ENCODE assay signal across 24 cellular contexts in the genomic region with DNA sequence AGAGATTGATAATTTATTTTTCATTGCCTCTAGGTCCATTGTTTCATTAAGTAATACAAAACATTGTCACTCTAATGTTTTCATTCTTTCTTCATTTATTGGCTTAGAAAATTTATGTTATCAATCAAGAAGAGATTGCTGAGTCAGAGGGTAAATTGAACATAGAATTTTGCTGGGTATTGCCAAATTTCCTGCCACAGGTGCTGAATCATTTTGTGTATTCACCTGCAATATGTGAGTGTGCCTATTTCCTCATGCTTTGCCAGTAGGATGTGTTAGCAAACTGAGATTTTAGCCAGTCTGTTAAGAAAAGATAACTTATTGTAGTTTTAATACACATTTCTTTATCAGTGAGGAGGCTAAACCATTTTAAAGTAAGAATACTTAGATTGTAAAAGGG. TPM values are rescaled to one million over a fixed set of nuclear protein-coding genes. Genes with fewer than 3 reads are reported as not detected.
DNase-seq lines count a peak whose midpoint lies in the region; ATAC-seq and TF ChIP-seq lines count a peak whose summit lies in the region.
"Had no signal": no experiment of that assay in that cellular context is flagged by ENCODE, and none has a peak within 500 bp of the region (broad histone marks: within the 10 kb centered on the region; RNA-seq: fewer than 3 reads in every experiment).

No MANE protein-coding gene starts in this region.

- 0 out of 2 replicates have a peak overlapping the region, but pooled peaks have one; percentile 21 for H3K27ac ChIP-seq in HUES64 (ENCODE audit: low read depth, low read length)
- peak overlapping the region; percentile 75 for H3K27ac ChIP-seq in mammary epithelial cell (ENCODE audit: insufficient read depth, low read depth, low read length)
- no peak overlapping the region for H3K27ac ChIP-seq in left lung
- H3K27ac ChIP-seq: coronary artery, heart right ventricle, KMS-11 had no signal

- in situ Hi-C loops in mammary epithelial cell (cut with MboI; ENCODE audit: low sequenced_read_pairs in 2 of 2): no loop called here

- intact Hi-C loops in mammary epithelial cell (cut with micrococcal nuclease) (loop anchor here (2.0 kb wide), 1 partner anchor 38 kb away; a partner anchor contains a TSS), left lung (cut with DNase I) (no loop called here)

- CTCF ChIA-PET in mammary epithelial cell (lab: Charles Lee; ENCODE audit: low non-redundant PET): no interaction called here

- peaks cover 62% of the 10 kb centered on the region for H3K79me2 ChIP-seq in mammary epithelial cell (ENCODE audit: insufficient read depth, low read length)

- H3K4me3 ChIP-seq in HUES64 (ENCODE audit: low read length) (no peak overlapping the region), mammary epithelial cell (replicated peaks in 1 of 3; ENCODE audit: insufficient read depth in 1 of 3, low read depth in 2 of 3, low read length in 3 of 3) (no peak overlapping the region), left lung (no peak overlapping the region)
- H3K4me3 ChIP-seq: coronary artery, heart right ventricle had no signal

- peak; percentile 53 for DNase-seq in DMS53 (lab: John Stamatoyannopoulos, UW)
- peak; percentile 81 for DNase-seq in mammary epithelial cell
- DNase-seq in left lung: no peak
- DNase-seq in SHP77 (lab: John Stamatoyannopoulos, UW): no peak
- DNase-seq in activated naive CD4-positive, alpha-beta T cell treated with Interleukin-2 at 50 U/mL for 16 hours: no peak
- no peak for DNase-seq in KG1 (lab: John Stamatoyannopoulos, UW)
- DNase-seq in SIG-M5 (lab: John Stamatoyannopoulos, UW): no peak
- DNase-seq: activated CD4-positive, alpha-beta T cell treated with anti-CD3 and anti-CD28 coated beads, Interleukin-2, amount 50 U/mL, for 1 hour; activated CD8-positive, alpha-beta memory T cell treated with anti-CD3 and anti-CD28 coated beads, Interleukin-2, amount 50 U/mL, for 48 hours; activated effector memory CD4-positive, alpha-beta T cell treated with anti-CD3 and anti-CD28 coated beads, Interleukin-2, amount 50 U/mL, for 16 hours; activated naive CD8-positive, alpha-beta T cell treated with anti-CD3 and anti-CD28 coated beads, Interleukin-2, amount 50 U/mL, for 24 hours; C1 segment of cervical spinal cord; GOT3; heart right ventricle; left ventricle myocardium superior; NCI-H2029; NK-92 treated with Interleukin-12 subunit alpha and Interleukin-12 subunit beta, amount 100 ng/mL, for 24 hours; posterior cingulate gyrus; SK-N-SH; substantia nigra; T-helper 2 cell had no signal

- H3K4me1 ChIP-seq in HUES64 (ENCODE audit: insufficient read depth, low read length) (peaks cover 29% of the 10 kb centered on the region), mammary epithelial cell (ENCODE audit: insufficient read depth, low read length) (peaks cover 36% of the 10 kb centered on the region), left lung (peaks cover 0 to 6% of the 10 kb centered on the region in 2 donors)

- H3K9me3 ChIP-seq in HUES64 (ENCODE audit: insufficient read depth, low read depth, low read length) (no peaks in the 10 kb centered on the region), mammary epithelial cell (replicated peaks; ENCODE audit: insufficient read depth, low read length) (no peaks in the 10 kb centered on the region), left lung (no peaks in the 10 kb centered on the region)
- H3K9me3 ChIP-seq: heart right ventricle, SK-N-SH had no signal

- no peak for TF ChIP-seq CTCF in mammary epithelial cell (conservative IDR thresholded peaks at IDR 0.05 in 1 of 2, IDR thresholded peaks at IDR 0.05 in 1 of 2; ENCODE audit: extremely low read depth in 1 of 2, insufficient read depth in 1 of 2, low read depth in 1 of 2, low read length in 2 of 2)
- no peak for TF ChIP-seq CTCF in left lung (IDR thresholded peaks at IDR 0.05)

- H3K4me2 ChIP-seq in mammary epithelial cell (ENCODE audit: insufficient read depth, low read depth, low read length): peak overlapping the region; percentile 56
- H3K4me2 ChIP-seq: KMS-11, SK-N-SH had no signal

- dilution Hi-C loops in mammary epithelial cell (cut with HindIII; ENCODE audit: low sequenced_read_pairs): no loop called here

- H3K9ac ChIP-seq in HUES64 (ENCODE audit: low read depth, low read length) (no peak overlapping the region), mammary epithelial cell (ENCODE audit: insufficient read depth, low read length) (no peak overlapping the region)
- H3K9ac ChIP-seq: KMS-11, SK-N-SH had no signal

- no TSS peak for BruUV-seq in mammary epithelial cell (replicated peaks; lab: Mats Ljungman, UMichigan)

- H3K27me3 ChIP-seq in HUES64 (ENCODE audit: insufficient read depth, low read length) (no peaks in the 10 kb centered on the region), mammary epithelial cell (ENCODE audit: insufficient read depth, low read length) (no peaks in the 10 kb centered on the region), left lung (no peaks in the 10 kb centered on the region)
- H3K27me3 ChIP-seq: heart right ventricle had no signal

- ATAC-seq in left lung: peak; percentile 50
- ATAC-seq: activated naive CD8-positive, alpha-beta T cell treated with anti-CD3 and anti-CD28 coated beads, Interleukin-2, amount 50 U/mL, for 24 hours; heart right ventricle; left ventricle myocardium superior had no signal

- H3K36me3 ChIP-seq in HUES64 (ENCODE audit: insufficient read depth, low read length) (no peaks in the 10 kb centered on the region), mammary epithelial cell (ENCODE audit: insufficient read depth, low read length) (no peaks in the 10 kb centered on the region), left lung (peaks cover 0 to 3% of the 10 kb centered on the region in 2 donors)

- H4K20me1 ChIP-seq in mammary epithelial cell (ENCODE audit: insufficient read depth, low read length): no peaks in the 10 kb centered on the region

- H2AFZ ChIP-seq in mammary epithelial cell (ENCODE audit: low read depth, low read length): no peak overlapping the region

RNA-seq across cellular contexts. Expression of a gene that starts 38.0 kb away (rescaled TPM):
- 16.8 TPM for polyA plus RNA-seq in HUES64 (2013, experiment 1 of 2)
- polyA plus RNA-seq in HUES64 (2013, experiment 2 of 2): 17.0 TPM
- total RNA-seq in mammary epithelial cell (10 to 100 TPM; 16.5 to 53.0 TPM), left lung (10 to 100 TPM; 33.0 to 41.8 TPM)
- 22.3 TPM for polyA plus RNA-seq in mammary epithelial cell
- polyA minus RNA-seq in mammary epithelial cell: 62.0 TPM

RNA-seq across cellular contexts. Expression of a gene that starts 38.1 kb away (rescaled TPM):
- 0.70 TPM for polyA plus RNA-seq in HUES64 (2013, experiment 1 of 2)
- 0.82 TPM for polyA plus RNA-seq in HUES64 (2013, experiment 2 of 2)
- total RNA-seq in mammary epithelial cell: 1 to 10 TPM; 1.2 to 1.5 TPM
- polyA plus RNA-seq in mammary epithelial cell: 0.17 TPM
- polyA minus RNA-seq in mammary epithelial cell: 3.0 TPM
- 1 to 10 TPM; 3.5 to 4.3 TPM for total RNA-seq in left lung

Comparison
In these comparisons a context has a peak if more than half of its experiments do, and no peak if none do; other contexts are left out.
1. DNase-seq: peak in DMS53 (single experiment) and mammary epithelial cell (single experiment); none in left lung (0 of 2), SHP77 (0 of 2), activated naive CD4-positive, alpha-beta T cell treated with Interleukin-2 at 50 U/mL for 16 hours (single experiment), KG1 (single experiment) and SIG-M5 (single experiment).
2. H3K27ac ChIP-seq: peak in HUES64 (single experiment) and mammary epithelial cell (single experiment); none in left lung (0 of 2).